8 cellular contexts compared by ENCODE assay signal in the genomic region with DNA sequence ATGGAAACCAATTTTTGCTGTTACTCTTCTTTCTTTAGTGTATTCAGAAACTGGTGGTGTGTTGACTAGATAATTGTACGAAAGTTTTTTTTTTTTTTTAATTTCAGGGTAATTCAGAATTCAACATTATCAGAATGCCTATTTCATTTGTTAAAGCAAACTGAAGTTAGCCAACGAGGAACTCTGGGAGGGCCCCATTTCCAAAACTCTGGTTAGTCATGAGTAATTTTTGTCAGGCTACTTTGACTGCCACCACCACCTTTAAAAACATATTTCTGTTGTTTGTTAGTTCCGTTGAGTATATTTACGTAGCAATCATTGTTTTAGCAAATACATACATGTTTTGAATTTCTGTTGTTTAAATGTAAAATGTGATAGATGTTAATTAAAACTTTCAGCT. TPM values are rescaled to one million over a fixed set of nuclear protein-coding genes. Genes with fewer than 3 reads are reported as not detected.
A peak's percentile ranks its signal among the peaks of the same experiment; 100 is the strongest.
DNase-seq lines count a peak whose midpoint lies in the region; ATAC-seq and TF ChIP-seq lines count a peak whose summit lies in the region.

No MANE protein-coding gene starts in this region.

- H3K27ac Mint-ChIP-seq in IgD-negative memory B cell: peak overlapping the region; percentile 78 to 99 (median 96)

- peaks cover 9% of the 10 kb centered on the region for H3K4me1 ChIP-seq in mammary epithelial cell (ENCODE audit: insufficient read depth, low read length)
- H3K4me1 ChIP-seq in mucosa of stomach (ENCODE audit: control insufficient read depth, insufficient read depth, low read length): peaks cover 14% of the 10 kb centered on the region

- DNase-seq in AG10803 (ENCODE audit: low read depth) (peak; percentile 23), mammary epithelial cell (peak; percentile 16), cerebellar nuclear complex (lab: John Stamatoyannopoulos, UW) (no peak), NCI-H2107 (lab: John Stamatoyannopoulos, UW) (no peak)
- no peak for DNase-seq in stimulated activated CD4-positive, alpha-beta T cell treated with anti-CD3 and anti-CD28 coated beads, Interleukin-4, amount 100 ng/mL, for 24 hours

- BruUV-seq in mammary epithelial cell (replicated peaks; lab: Mats Ljungman, UMichigan): no TSS peak

- H3K9me3 Mint-ChIP-seq in IgD-negative memory B cell: no peaks in the 10 kb centered on the region

- ATAC-seq in GM21447 (IDR thresholded peaks at IDR 0.05; ENCODE audit: unreplicated experiment): no peak

- in situ Hi-C loops in mammary epithelial cell (cut with MboI; ENCODE audit: low sequenced_read_pairs in 2 of 2): no loop called here

- intact Hi-C loops in mammary epithelial cell (cut with micrococcal nuclease): no loop called here

- H3K27ac ChIP-seq in mammary epithelial cell (ENCODE audit: insufficient read depth, low read depth, low read length): peak overlapping the region; percentile 26

- peaks cover 44% of the 10 kb centered on the region for H3K79me2 ChIP-seq in mammary epithelial cell (ENCODE audit: insufficient read depth, low read length)

- peaks cover 39 to 48% (median 43%) of the 10 kb centered on the region in 3 donors for H3K4me1 Mint-ChIP-seq in IgD-negative memory B cell

- no peak overlapping the region for H2AFZ ChIP-seq in mammary epithelial cell (ENCODE audit: low read depth, low read length)

- peak overlapping the region; percentile 99 for H3K4me2 ChIP-seq in mammary epithelial cell (ENCODE audit: insufficient read depth, low read depth, low read length)

- H4K20me1 ChIP-seq in mammary epithelial cell (ENCODE audit: insufficient read depth, low read length): no peaks in the 10 kb centered on the region

- H3K27me3 ChIP-seq in mammary epithelial cell (ENCODE audit: insufficient read depth, low read length) (no peaks in the 10 kb centered on the region), mucosa of stomach (ENCODE audit: control insufficient read depth, insufficient read depth, low read length) (no peaks in the 10 kb centered on the region)

- dilution Hi-C loops in mammary epithelial cell (cut with HindIII; ENCODE audit: low sequenced_read_pairs): no loop called here

- WGBS in mammary epithelial cell (ENCODE audit: low coverage, missing lambda C conversion rate): 20% methylated on average over 3 of the region's 4 CpGs

- H3K9ac ChIP-seq in mammary epithelial cell (ENCODE audit: insufficient read depth, low read length): peak overlapping the region; percentile 74
- peak overlapping the region; percentile 90 for H3K9ac ChIP-seq in mucosa of stomach (ENCODE audit: low read length)

- no peaks in the 10 kb centered on the region for H3K27me3 Mint-ChIP-seq in IgD-negative memory B cell

- no peak for TF ChIP-seq CTCF in AG10803 (conservative IDR thresholded peaks at IDR 0.05; ENCODE audit: low read length)
- no peak for TF ChIP-seq CTCF in mammary epithelial cell (conservative IDR thresholded peaks at IDR 0.05 in 1 of 2, IDR thresholded peaks at IDR 0.05 in 1 of 2; ENCODE audit: extremely low read depth in 1 of 2, insufficient read depth in 1 of 2, low read depth in 1 of 2, low read length in 2 of 2)

- H3K36me3 Mint-ChIP-seq in IgD-negative memory B cell: peaks cover 7% of the 10 kb centered on the region

- H3K9me3 ChIP-seq in mammary epithelial cell (replicated peaks; ENCODE audit: insufficient read depth, low read length) (no peaks in the 10 kb centered on the region), mucosa of stomach (ENCODE audit: control insufficient read depth, low read length) (no peaks in the 10 kb centered on the region)

- H3K36me3 ChIP-seq in mammary epithelial cell (ENCODE audit: insufficient read depth, low read length): peaks cover 3% of the 10 kb centered on the region
- no peaks in the 10 kb centered on the region for H3K36me3 ChIP-seq in mucosa of stomach (ENCODE audit: control insufficient read depth, insufficient read depth, low read length)

- CTCF ChIA-PET in mammary epithelial cell (lab: Charles Lee; ENCODE audit: low non-redundant PET): no interaction called here

- peak overlapping the region; percentile 93 for H3K4me3 ChIP-seq in AG10803 (ENCODE audit: low read length)
- peak overlapping the region; percentile 82 to 98 (median 96) for H3K4me3 ChIP-seq in mammary epithelial cell (replicated peaks in 1 of 3; ENCODE audit: insufficient read depth in 1 of 3, low read depth in 2 of 3, low read length in 3 of 3)
- H3K4me3 ChIP-seq in mucosa of stomach (ENCODE audit: low read length): peak overlapping the region; percentile 91

- peak overlapping the region; percentile 95 to 100 (median 98) for H3K4me3 Mint-ChIP-seq in IgD-negative memory B cell

RNA-seq across cellular contexts. Expression of a gene that starts 0.8 kb away (rescaled TPM):
- polyA plus RNA-seq in IgD-negative memory B cell (0.85 TPM), mammary epithelial cell (4.5 TPM)
- total RNA-seq in mammary epithelial cell: 10 to 100 TPM; 16.3 to 24.2 TPM
- 8.5 TPM for polyA minus RNA-seq in mammary epithelial cell

RNA-seq across cellular contexts. Expression of a gene that starts 18.0 kb away (rescaled TPM):
- polyA plus RNA-seq in IgD-negative memory B cell (14.3 TPM), mammary epithelial cell (1.0 TPM)
- 1 to 10 TPM; 1.1 to 1.7 TPM for total RNA-seq in mammary epithelial cell
- polyA minus RNA-seq in mammary epithelial cell: not detected

Comparison
In these comparisons a context has a peak if more than half of its experiments do, and no peak if none do; other contexts are left out.
1. DNase-seq: peak in AG10803 (single experiment) and mammary epithelial cell (single experiment); none in cerebellar nuclear complex (0 of 2), stimulated activated CD4-positive, alpha-beta T cell treated with anti-CD3 and anti-CD28 coated beads, Interleukin-4, amount 100 ng/mL, for 24 hours (single experiment) and NCI-H2107 (single experiment).
2. Peak in every context shown above with its lines, with median percentiles within 50 percentile points of each other: H3K4me3 ChIP-seq.